In the genomic region with DNA sequence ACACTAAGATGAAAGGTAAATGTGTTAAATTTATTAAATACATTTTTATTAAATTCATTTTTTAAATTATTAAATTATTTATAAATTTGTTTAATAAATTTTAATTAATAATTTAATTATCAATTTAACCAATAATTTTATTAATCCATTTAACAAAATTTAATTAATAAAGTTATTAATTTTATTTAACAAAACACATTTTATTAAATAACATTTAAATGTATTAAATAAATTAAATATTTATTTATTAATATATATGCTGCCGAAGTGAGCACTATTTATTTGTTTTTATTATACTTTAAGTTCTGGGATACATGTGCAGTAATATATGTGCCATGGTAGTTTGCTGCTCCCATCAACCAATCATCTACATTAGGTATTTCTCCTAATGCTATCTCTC, we compare ENCODE assay signal across 19 cellular contexts.
"Had no signal": no experiment of that assay in that cellular context is flagged by ENCODE, and none has a peak within 500 bp of the region (broad histone marks: within the 10 kb centered on the region; RNA-seq: fewer than 3 reads in every experiment).

No MANE protein-coding gene starts in this region.

- H3K36me3 ChIP-seq: MG63 had no signal

- H3K27ac ChIP-seq: RWPE1 had no signal

- H3K4me3 ChIP-seq: MG63 had no signal

- DNase-seq: IMR-90, Karpas-422, KG1, MG63, NCI-H1092, NCI-H1105 treated with DMSO at 0.1 percent for 48 hours, NCI-H1417 treated with DMSO at 0.1 percent for 48 hours, NCI-H187, NCI-H2029, NCI-H2081 treated with DMSO at 0.1 percent for 48 hours, NCI-H2171, NCI-H524, NCI-H526 treated with DMSO at 0.1 percent for 48 hours, NCI-H748 treated with DMSO at 0.1 percent for 48 hours, SHP77, SK-N-SH, SW 1271 had no signal

- ATAC-seq: HepG2 had no signal

- H3K27me3 ChIP-seq: MG63 had no signal

- H3K9me3 ChIP-seq: MG63, SK-N-SH had no signal

- FAIRE-seq: HepG2 had no signal
